ENCODE assay signal across 21 cellular contexts in the genomic region with DNA sequence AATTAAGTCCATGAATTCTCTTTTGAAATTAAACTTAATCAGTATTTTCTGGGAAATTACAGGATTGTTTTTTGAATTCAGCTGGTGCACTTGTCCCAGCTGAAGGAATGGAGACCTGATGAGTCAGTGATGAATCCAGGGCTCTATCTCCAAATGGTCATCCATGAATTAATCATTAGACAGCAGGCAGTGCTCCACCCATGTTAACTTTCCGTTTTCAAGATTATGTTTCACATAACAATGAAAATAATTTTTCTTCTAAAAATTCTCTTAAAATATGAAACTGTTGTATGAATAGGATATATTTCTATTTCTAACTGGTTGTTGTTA. TPM values are rescaled to one million over a fixed set of nuclear protein-coding genes. Genes with fewer than 3 reads are reported as not detected.
DNase-seq lines count a peak whose midpoint lies in the region; ATAC-seq and TF ChIP-seq lines count a peak whose summit lies in the region.
"Had no signal": no experiment of that assay in that cellular context is flagged by ENCODE, and none has a peak within 500 bp of the region (broad histone marks: within the 10 kb centered on the region; RNA-seq: fewer than 3 reads in every experiment).

No MANE protein-coding gene starts in this region.

- H3K36me3 ChIP-seq in SK-N-SH (replicated peaks in 1 of 2; ENCODE audit: control insufficient read depth in 1 of 2, insufficient read depth in 2 of 2, low read length in 1 of 2), result no peaks in the 10 kb centered on the region
- no peaks in the 10 kb centered on the region for H3K36me3 ChIP-seq in mucosa of descending colon (ENCODE audit: low read depth)
- H3K36me3 ChIP-seq: tibial artery had no signal

- peaks cover 18% of the 10 kb centered on the region for H3F3A ChIP-seq in SK-N-SH (replicated peaks; ENCODE audit: insufficient read depth)

- H3K4me3 Mint-ChIP-seq in osteocyte (ENCODE audit: unreplicated experiment), result no peak overlapping the region
- H3K4me3 Mint-ChIP-seq: activated CD4-positive, alpha-beta T cell treated with anti-CD3 and anti-CD28 coated beads, Interleukin-2, amount 10 ng/mL, durations not matched to agents 24 days and 14 days; effector memory CD8-positive, alpha-beta T cell; GM23338; stimulated activated memory B cell treated with anti-CD40 and anti-IgM and Interleukin-4, amounts not matched to agents 10 μg/mL and 1 μg/mL and 100 μg/mL, for 72 hours had no signal

- H2AFZ ChIP-seq in SK-N-SH (ENCODE audit: low read depth), result no peak overlapping the region
- H2AFZ ChIP-seq: GM23338 had no signal

- ATAC-seq in SK-N-SH treated with all-trans-retinoic acid at 6 μM for 48 hours, result no peak
- no peak for ATAC-seq in GM19324 (IDR thresholded peaks at IDR 0.05; ENCODE audit: low FRiP score, unreplicated experiment)
- no peak for ATAC-seq in mucosa of descending colon
- ATAC-seq: effector memory CD8-positive, alpha-beta T cell; stimulated activated memory B cell treated with anti-CD40 and anti-IgM and Interleukin-4, amounts not matched to agents 10 μg/mL and 1 μg/mL and 100 μg/mL, for 72 hours had no signal

- intact Hi-C loops in mucosa of descending colon (cut with DNase I, micrococcal nuclease), result no loop called here

- H3K4me1 ChIP-seq in SK-N-SH (ENCODE audit: control insufficient read depth in 1 of 2, insufficient read depth in 2 of 2, low read depth in 1 of 2, low read length in 1 of 2) (peaks cover 3 to 9% of the 10 kb centered on the region in 2 experiments; a peak in 3 of 4 replicates), mucosa of descending colon (ENCODE audit: low read depth) (no peaks in the 10 kb centered on the region)

- no peaks in the 10 kb centered on the region for H3K27me3 ChIP-seq in SK-N-SH (ENCODE audit: insufficient read depth)

- no peaks in the 10 kb centered on the region for H3K9me3 Mint-ChIP-seq in osteocyte (ENCODE audit: unreplicated experiment)
- H3K9me3 Mint-ChIP-seq: activated CD4-positive, alpha-beta T cell treated with anti-CD3 and anti-CD28 coated beads, Interleukin-2, amount 10 ng/mL, durations not matched to agents 24 days and 14 days; effector memory CD8-positive, alpha-beta T cell; GM23338; stimulated activated memory B cell treated with anti-CD40 and anti-IgM and Interleukin-4, amounts not matched to agents 10 μg/mL and 1 μg/mL and 100 μg/mL, for 72 hours had no signal

- no peak overlapping the region for H3K4me2 ChIP-seq in SK-N-SH
- H3K4me2 ChIP-seq: GM23338, KMS-11 had no signal

- no peaks in the 10 kb centered on the region for H3K9me2 ChIP-seq in SK-N-SH

- TF ChIP-seq CTCF in SK-N-SH (IDR thresholded peaks at IDR 0.05) (no peak), osteocyte (IDR thresholded peaks at IDR 0.05) (no peak), mucosa of descending colon (IDR thresholded peaks at IDR 0.05) (no peak)

- peaks cover 13% of the 10 kb centered on the region for H3K4me1 Mint-ChIP-seq in osteocyte (ENCODE audit: unreplicated experiment)
- H3K4me1 Mint-ChIP-seq: activated CD4-positive, alpha-beta T cell treated with anti-CD3 and anti-CD28 coated beads, Interleukin-2, amount 10 ng/mL, durations not matched to agents 24 days and 14 days; stimulated activated memory B cell treated with anti-CD40 and anti-IgM and Interleukin-4, amounts not matched to agents 10 μg/mL and 1 μg/mL and 100 μg/mL, for 72 hours had no signal

- no peak for DNase-seq in SK-N-SH
- DNase-seq in NCI-H226, result peak; percentile 71
- no peak for DNase-seq in epithelial cell of prostate (ENCODE audit: low read depth, low spot score)
- DNase-seq in osteocyte (ENCODE audit: extremely low spot score, unreplicated experiment), result no peak
- DNase-seq in DMS79 treated with DMSO at 0.1 percent for 48 hours (lab: John Stamatoyannopoulos, UW), result no peak
- DNase-seq in mucosa of descending colon, result no peak
- DNase-seq: 8988T; activated CD4-positive, alpha-beta T cell treated with anti-CD3 and anti-CD28 coated beads, Interleukin-2, amount 10 ng/mL, durations not matched to agents 24 days and 14 days; activated CD8-positive, alpha-beta memory T cell treated with anti-CD3 and anti-CD28 coated beads, Interleukin-2, amount 50 U/mL, for 4 hours; activated effector memory CD4-positive, alpha-beta T cell treated with Interleukin-2 at 50 U/mL for 16 hours; effector memory CD8-positive, alpha-beta T cell; left cardiac atrium had no signal

- peak overlapping the region in 1 of 2 experiments; percentile 74; a peak in 2 of 4 replicates for H3K27ac ChIP-seq in SK-N-SH (ENCODE audit: low read depth in 2 of 2, low read length in 1 of 2)
- peak overlapping the region; percentile 31 for H3K27ac ChIP-seq in epithelial cell of prostate
- H3K27ac ChIP-seq: C4-2B, HL-60, KMS-11, RWPE1, tibial artery had no signal

- no peak for TF ChIP-seq EP300 in SK-N-SH (IDR thresholded peaks at IDR 0.05; ENCODE audit: borderline replicate concordance in 1 of 2, low read depth in 1 of 2, low read length in 1 of 2)

- H3K27me3 Mint-ChIP-seq in osteocyte (ENCODE audit: unreplicated experiment), result peaks cover 5% of the 10 kb centered on the region

- WGBS in SK-N-SH (ENCODE audit: low lambda C conversion rate), result 71% methylated on average over 1 of the region's 1 CpG

- no peak overlapping the region for H3K9ac ChIP-seq in SK-N-SH
- H3K9ac ChIP-seq: KMS-11 had no signal

- H3K4me3 ChIP-seq in SK-N-SH (ENCODE audit: low read depth in 2 of 2, low read length in 1 of 2) (no peak overlapping the region), mucosa of descending colon (no peak overlapping the region)
- H3K4me3 ChIP-seq: GM23338, tibial artery had no signal

- H3K27ac Mint-ChIP-seq in osteocyte (ENCODE audit: unreplicated experiment), result peak overlapping the region; percentile 55
- H3K27ac Mint-ChIP-seq: activated CD4-positive, alpha-beta T cell treated with anti-CD3 and anti-CD28 coated beads, Interleukin-2, amount 10 ng/mL, durations not matched to agents 24 days and 14 days; effector memory CD8-positive, alpha-beta T cell; GM23338; stimulated activated memory B cell treated with anti-CD40 and anti-IgM and Interleukin-4, amounts not matched to agents 10 μg/mL and 1 μg/mL and 100 μg/mL, for 72 hours had no signal

- CTCF ChIA-PET in SK-N-SH (lab: Yijun Ruan, JAX), result interaction anchor here (1.1 to 3.6 kb wide), 3 partner anchors 9 to 149 kb away, joined by 3 to 19 read pairs (median 3); no protein-coding TSS in a partner anchor

- H3K79me2 ChIP-seq in SK-N-SH (ENCODE audit: insufficient read depth), result no peaks in the 10 kb centered on the region

- H4K20me1 ChIP-seq in SK-N-SH (ENCODE audit: insufficient read depth), result no peaks in the 10 kb centered on the region

- POLR2A ChIA-PET in SK-N-SH (lab: Yijun Ruan, JAX), result no interaction called here

- H3K9me3 ChIP-seq in SK-N-SH, result no peaks in the 10 kb centered on the region
- H3K9me3 ChIP-seq in mucosa of descending colon, result no peaks in the 10 kb centered on the region
- H3K9me3 ChIP-seq: tibial artery had no signal

- TF ChIP-seq RAD21 in SK-N-SH (IDR thresholded peaks at IDR 0.05; ENCODE audit: low read length), result no peak

- H3K36me3 Mint-ChIP-seq in osteocyte (ENCODE audit: unreplicated experiment), result no peaks in the 10 kb centered on the region
- H3K36me3 Mint-ChIP-seq: stimulated activated memory B cell treated with anti-CD40 and anti-IgM and Interleukin-4, amounts not matched to agents 10 μg/mL and 1 μg/mL and 100 μg/mL, for 72 hours had no signal

TF ChIP-seq in SK-N-SH, 30 proteins besides CTCF, POLR2A, EP300 and RAD21:
- TF ChIP-seq FOSL2 (IDR thresholded peaks at IDR 0.05; ENCODE audit: borderline replicate concordance, low read depth) (peak; percentile 16; the same call in 1 of the 2 replicates), CHD2 (IDR thresholded peaks at IDR 0.05; ENCODE audit: low read length, partially characterized antibody) (no peak), SIN3A (IDR thresholded peaks at IDR 0.05; ENCODE audit: borderline replicate concordance, low read depth, low read length) (no peak), POLR2AphosphoS5 (IDR thresholded peaks at IDR 0.05; ENCODE audit: low read depth, low read length) (no peak)

TF ChIP-seq in SK-N-SH treated with all-trans-retinoic acid at 6 μM for 48 hours, 23 proteins besides CTCF, POLR2A, EP300 and RAD21:
- TF ChIP-seq RARB (CRISPR knock-in tag; IDR thresholded peaks at IDR 0.05) (no peak), TOX (CRISPR knock-in tag; IDR thresholded peaks at IDR 0.05; ENCODE audit: borderline replicate concordance) (no peak)

RNA-seq across cellular contexts. Expression of a gene that starts 13.9 kb away (rescaled TPM):
- 0.10 and 0.16 TPM in 2 replicates for polyA plus RNA-seq in SK-N-SH (2012; rRNA removed)
- polyA plus RNA-seq in SK-N-SH (2012; cell fraction: cytosol; rRNA removed), result 0.15 and 0.16 TPM in 2 replicates
- polyA plus RNA-seq in SK-N-SH (2012; cell fraction: nucleus; rRNA removed), result 0.15 and 0.23 TPM in 2 replicates
- total RNA-seq in osteocyte (not detected in 2 replicates), mucosa of descending colon (not detected)
- total RNA-seq: activated CD4-positive, alpha-beta T cell treated with anti-CD3 and anti-CD28 coated beads, Interleukin-2, amount 10 ng/mL, durations not matched to agents 24 days and 14 days had no signal

RNA-seq across cellular contexts. Expression of a gene that starts 24.0 kb away (rescaled TPM):
- 10.9 and 14.8 TPM in 2 replicates for polyA plus RNA-seq in SK-N-SH (2012; rRNA removed)
- 12.9 and 20.9 TPM in 2 replicates for polyA plus RNA-seq in SK-N-SH (2012; cell fraction: cytosol; rRNA removed)
- 21.8 and 38.2 TPM in 2 replicates for polyA plus RNA-seq in SK-N-SH (2012; cell fraction: nucleus; rRNA removed)
- 82.5 and 88.8 TPM in 2 replicates for total RNA-seq in osteocyte
- total RNA-seq in mucosa of descending colon, result 10 to 100 TPM; 62.4 to 75.5 (median 70.2) TPM
